In genomic region chr9:133005957-133006356, GRCh38 we compare ENCODE assay signal across 33 cellular contexts. TPM values are rescaled to one million over a fixed set of nuclear protein-coding genes. Genes with fewer than 3 reads are reported as not detected.
"Had no signal": no experiment of that assay in that cellular context is flagged by ENCODE, and none has a peak within 500 bp of the region (broad histone marks: within the 10 kb centered on the region; RNA-seq: fewer than 3 reads in every experiment).

No MANE protein-coding gene starts in this region.

- DNase-seq: activated B cell treated with CpG ODN at 0.5 μM for 24 hours; activated CD4-positive, alpha-beta T cell treated with anti-CD3 and anti-CD28 coated beads for 48 hours; activated CD4-positive, alpha-beta T cell treated with anti-CD3 and anti-CD28 coated beads, Interleukin-2, amount 50 U/mL, for 1 hour; activated CD4-positive, alpha-beta T cell treated with anti-CD3 and anti-CD28 coated beads, Interleukin-2, amount 50 U/mL, for 48 hours; activated CD8-positive, alpha-beta memory T cell treated with anti-CD3 and anti-CD28 coated beads for 24 hours; activated CD8-positive, alpha-beta T cell treated with anti-CD3 and anti-CD28 coated beads for 36 hours; activated effector memory CD4-positive, alpha-beta T cell treated with Interleukin-2 at 50 U/mL for 16 hours; activated gamma-delta T cell treated with Interleukin-2 at 50 U/mL for 16 hours; activated naive CD4-positive, alpha-beta T cell treated with anti-CD3 and anti-CD28 coated beads, Interleukin-2, amount 50 U/mL, for 16 hours; activated naive CD4-positive, alpha-beta T cell treated with Interleukin-2 at 50 U/mL for 16 hours; activated T-cell treated with anti-CD3 and anti-CD28 coated beads, Interleukin-2, amount 50 U/mL, for 4 hours; amniotic stem cell; anterior cingulate cortex; brain microvascular endothelial cell; colonic mucosa; effector CD8-positive, alpha-beta T cell; esophagus squamous epithelium; foreskin melanocyte; head of caudate nucleus; T-helper 17 cell; T1000 had no signal

- ATAC-seq: activated CD4-positive, CD25-positive, alpha-beta regulatory T cell treated with anti-CD3 and anti-CD28 coated beads, Interleukin-2, amount 50 U/mL, for 24 hours; activated CD8-positive, alpha-beta T cell treated with anti-CD3 and anti-CD28 coated beads for 36 hours; activated T-cell treated with anti-CD3 and anti-CD28 coated beads, Interleukin-2, amount 50 U/mL, for 4 hours; activated T-helper 17 cell treated with anti-CD3 and anti-CD28 coated beads, Interleukin-2, amount 50 U/mL, for 72 hours; gastroesophageal sphincter; T-helper 17 cell had no signal

- H3K36me3 ChIP-seq: brain microvascular endothelial cell, colonic mucosa, esophagus squamous epithelium, gastroesophageal sphincter, WERI-Rb-1 had no signal

- H3K4me1 ChIP-seq: gastroesophageal sphincter had no signal

- H3K4me3 ChIP-seq: colonic mucosa, esophagus squamous epithelium, gastroesophageal sphincter had no signal

- FAIRE-seq: astrocyte, bronchial epithelial cell, endometrium, endothelial cell of umbilical vein had no signal

- H3K9me3 ChIP-seq: colonic mucosa, esophagus squamous epithelium had no signal

- H3K27ac ChIP-seq: brain microvascular endothelial cell, colonic mucosa, epithelial cell of prostate, esophagus squamous epithelium, gastroesophageal sphincter, WERI-Rb-1 had no signal

RNA-seq across cellular contexts. Expression of gene GFI1B, which starts 27.5 kb away (rescaled TPM):
- total RNA-seq: activated CD8-positive, alpha-beta T cell treated with anti-CD3 and anti-CD28 coated beads for 36 hours; activated T-helper 17 cell treated with anti-CD3 and anti-CD28 coated beads, Interleukin-2, amount 50 U/mL, for 72 hours; astrocyte; bronchial epithelial cell; cardiac septum; dermis microvascular lymphatic vessel endothelial cell; endothelial cell of umbilical vein; gastroesophageal sphincter; glomerular endothelial cell had no signal
